9 cellular contexts compared by ENCODE assay signal in the genomic region with DNA sequence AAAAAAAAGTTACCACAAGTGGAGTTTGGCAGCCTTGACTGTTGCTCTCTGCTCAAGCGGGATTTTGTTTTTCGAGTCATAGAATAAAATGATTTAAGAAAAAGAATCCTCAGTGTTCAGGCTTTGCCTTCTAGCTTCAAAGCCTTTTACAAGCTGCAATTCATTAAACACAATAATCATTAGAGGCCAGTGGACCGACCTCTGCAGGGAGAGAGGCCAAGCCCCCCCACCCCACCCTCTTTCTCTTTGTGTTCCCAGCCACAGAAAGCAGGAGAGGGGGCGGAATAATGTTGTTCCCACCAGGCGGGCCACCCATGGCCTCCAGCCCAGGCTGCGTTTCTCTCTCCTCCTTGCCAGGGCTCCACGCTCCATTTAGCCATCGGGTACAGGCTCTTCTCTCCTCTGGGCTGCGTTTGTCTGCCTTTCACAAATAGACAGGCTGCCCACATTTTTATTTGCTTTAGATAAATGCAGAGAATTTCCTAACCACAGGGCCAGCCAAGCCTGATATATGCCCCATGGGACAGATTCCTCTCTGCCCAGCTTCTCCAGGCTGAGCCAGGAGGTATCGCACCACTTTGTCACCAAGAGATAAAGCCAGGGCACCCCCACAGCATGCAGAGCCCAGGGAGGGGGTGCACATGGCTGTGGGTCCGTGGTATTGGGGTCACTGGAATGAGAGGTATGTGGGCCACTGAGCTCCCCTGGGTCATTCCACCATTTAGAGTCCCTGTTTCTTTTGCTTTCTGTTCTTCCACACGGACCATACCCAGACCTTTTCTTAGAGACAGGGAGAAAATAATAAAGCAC.
DNase-seq lines count a peak whose midpoint lies in the region; ATAC-seq and TF ChIP-seq lines count a peak whose summit lies in the region.
"Had no signal": no experiment of that assay in that cellular context is flagged by ENCODE, and none has a peak within 500 bp of the region (broad histone marks: within the 10 kb centered on the region; RNA-seq: fewer than 3 reads in every experiment).

No MANE protein-coding gene starts in this region.

- no peaks in the 10 kb centered on the region for H3K36me3 ChIP-seq in endocrine pancreas (ENCODE audit: control insufficient read depth, insufficient read depth, low read length)

- H3K4me3 Mint-ChIP-seq in neural crest cell = peak overlapping the region; percentile 61

- H3K27me3 Mint-ChIP-seq in neural crest cell (ENCODE audit: low read depth) = peaks cover 18% of the 10 kb centered on the region

- ATAC-seq in HG03175 (IDR thresholded peaks at IDR 0.05; ENCODE audit: unreplicated experiment) (no peak), GM21528 (IDR thresholded peaks at IDR 0.05; ENCODE audit: low FRiP score, unreplicated experiment) (no peak), GM18520 (IDR thresholded peaks at IDR 0.05; ENCODE audit: unreplicated experiment) (no peak)

- peaks cover 52% of the 10 kb centered on the region for H3K4me1 Mint-ChIP-seq in neural crest cell

- no peak overlapping the region for H3K9ac ChIP-seq in endocrine pancreas (ENCODE audit: control insufficient read depth, insufficient read depth, low read length)

- peak overlapping the region; percentile 9; the same call in 1 of the 2 replicates for H3K4me3 ChIP-seq in AG10803 (ENCODE audit: low read length)
- H3K4me3 ChIP-seq in endocrine pancreas (ENCODE audit: control insufficient read depth, insufficient read depth, low read length) = peak overlapping the region; percentile 11

- H3K9me3 Mint-ChIP-seq in neural crest cell = no peaks in the 10 kb centered on the region

- DNase-seq in AG10803 (ENCODE audit: low read depth) (peak; percentile 58), NCI-H2081 treated with DMSO at 0.1 percent for 48 hours (lab: John Stamatoyannopoulos, UW) (peak; percentile 23), neural crest cell (ENCODE audit: low read depth, low spot score) (peak; percentile 14), CD1c-positive myeloid dendritic cell (ENCODE audit: extremely low spot score) (no peak)
- DNase-seq: DND-41 had no signal

- H3K4me1 ChIP-seq in endocrine pancreas (ENCODE audit: control insufficient read depth, insufficient read depth, low read length) = no peaks in the 10 kb centered on the region

- H3K9me3 ChIP-seq in endocrine pancreas (ENCODE audit: control insufficient read depth, low read length) = no peaks in the 10 kb centered on the region

- peak overlapping the region; percentile 94 for H3K27ac Mint-ChIP-seq in neural crest cell (ENCODE audit: unreplicated experiment)

- no peaks in the 10 kb centered on the region for H3K27me3 ChIP-seq in endocrine pancreas (ENCODE audit: control insufficient read depth, insufficient read depth, low read length)

- no peaks in the 10 kb centered on the region for H3K36me3 Mint-ChIP-seq in neural crest cell (ENCODE audit: low read depth)

- TF ChIP-seq CTCF in AG10803 (conservative IDR thresholded peaks at IDR 0.05; ENCODE audit: low read length) (no peak), neural crest cell (conservative IDR thresholded peaks at IDR 0.05) (no peak)
